1 cellular context compared by ENCODE assay signal in genomic region chr11:23555085-23555484, GRCh38.
TF ChIP-seq lines count a peak whose summit lies in the region.

No MANE protein-coding gene starts in this region.

TF ChIP-seq in IMR-90, 13 proteins besides CTCF, POLR2A, EP300 and RAD21:
- no peak for TF ChIP-seq RFX5 (IDR thresholded peaks at IDR 0.05; ENCODE audit: low read depth, low read length)
- TF ChIP-seq MAZ (IDR thresholded peaks at IDR 0.05; ENCODE audit: borderline replicate concordance, low read depth, low read length), result no peak
- TF ChIP-seq CHD1 (IDR thresholded peaks at IDR 0.05; ENCODE audit: low read depth, low read length), result no peak
- no peak for TF ChIP-seq RCOR1 (IDR thresholded peaks at IDR 0.05; ENCODE audit: insufficient replicate concordance, low read length)
- TF ChIP-seq MAFK (IDR thresholded peaks at IDR 0.05; ENCODE audit: low read depth, low read length), result no peak
- TF ChIP-seq, protein P1, sequence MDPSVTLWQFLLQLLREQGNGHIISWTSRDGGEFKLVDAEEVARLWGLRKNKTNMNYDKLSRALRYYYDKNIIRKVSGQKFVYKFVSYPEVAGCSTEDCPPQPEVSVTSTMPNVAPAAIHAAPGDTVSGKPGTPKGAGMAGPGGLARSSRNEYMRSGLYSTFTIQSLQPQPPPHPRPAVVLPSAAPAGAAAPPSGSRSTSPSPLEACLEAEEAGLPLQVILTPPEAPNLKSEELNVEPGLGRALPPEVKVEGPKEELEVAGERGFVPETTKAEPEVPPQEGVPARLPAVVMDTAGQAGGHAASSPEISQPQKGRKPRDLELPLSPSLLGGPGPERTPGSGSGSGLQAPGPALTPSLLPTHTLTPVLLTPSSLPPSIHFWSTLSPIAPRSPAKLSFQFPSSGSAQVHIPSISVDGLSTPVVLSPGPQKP (IDR thresholded peaks at IDR 0.05; ENCODE audit: borderline replicate concordance, low read depth, low read length), result no peak
- no peak for TF ChIP-seq FOS (IDR thresholded peaks at IDR 0.05; ENCODE audit: low read depth, low read length)
- no peak for TF ChIP-seq BHLHE40 (IDR thresholded peaks at IDR 0.05; ENCODE audit: low read depth, low read length)
